In the genomic region with DNA sequence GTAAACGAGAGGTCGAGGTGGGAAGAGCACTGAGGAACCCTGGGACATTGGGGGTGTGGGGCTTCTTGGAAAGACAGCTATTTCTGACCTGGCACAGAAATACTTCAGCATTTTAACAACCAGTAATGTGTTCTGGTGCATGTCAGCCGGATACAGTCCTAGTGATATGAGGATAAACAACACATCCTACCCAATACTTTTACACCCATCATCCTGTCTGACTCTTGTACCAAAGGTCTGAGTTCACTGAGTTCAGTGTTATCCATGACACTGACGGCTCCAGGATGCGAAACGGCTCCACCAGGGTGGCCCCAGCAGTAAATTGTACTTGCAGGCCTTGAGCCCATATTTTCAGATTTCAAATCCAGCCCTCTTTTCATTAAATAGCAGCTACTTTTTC, we compare ENCODE assay signal across 22 cellular contexts.
DNase-seq lines count a peak whose midpoint lies in the region; ATAC-seq, FAIRE-seq and TF ChIP-seq lines count a peak whose summit lies in the region.
"Had no signal": no experiment of that assay in that cellular context is flagged by ENCODE, and none has a peak within 500 bp of the region (broad histone marks: within the 10 kb centered on the region; RNA-seq: fewer than 3 reads in every experiment).

No MANE protein-coding gene starts in this region.

- peaks cover 0 to 3% of the 10 kb centered on the region in 2 experiments; a peak in 2 of 4 replicates for H3K79me1 ChIP-seq in IMR-90 (ENCODE audit: low read depth in 1 of 2, low read length in 2 of 2)

- peaks cover 4% of the 10 kb centered on the region for H3K4me1 Mint-ChIP-seq in activated CD8-positive, alpha-beta memory T cell treated with anti-CD3 and anti-CD28 coated beads, Interleukin-2, amount 10 ng/mL, durations not matched to agents 7 days and 5 days
- H3K4me1 Mint-ChIP-seq: IgD-negative memory B cell had no signal

- no peak overlapping the region for H3K18ac ChIP-seq in IMR-90 (ENCODE audit: low read depth, low read length)

- FAIRE-seq in pancreas (lab: Jason Lieb, UNC): no peak
- FAIRE-seq: GM12892, GM19239 had no signal

- WGBS in IMR-90 (ENCODE audit: extremely low coverage in 2 of 2, insufficient read length in 1 of 2), 2 experiments: 87% methylated on average over 3 of the region's 6 CpGs; no CpG with 5 or more reads in 1 of the 2 experiments
- 76 to 77% methylated on average over 6 of the region's 6 CpGs for WGBS in body of pancreas, 2 donors
- WGBS in liver: 76% methylated on average over 6 of the region's 6 CpGs
- WGBS in pancreas, 2 donors: 79 to 82% methylated on average over 6 of the region's 6 CpGs

- H3K4ac ChIP-seq in IMR-90 (ENCODE audit: low read depth, low read length): no peak overlapping the region

- dilution Hi-C loops in IMR-90 (cut with HindIII; ENCODE audit: low sequenced_read_pairs, unreplicated experiment): no loop called here

- no peak overlapping the region for H2BK20ac ChIP-seq in IMR-90 (ENCODE audit: low read depth, low read length)

- no peak overlapping the region; the same call in 2 of the 3 replicates for H2BK15ac ChIP-seq in IMR-90 (ENCODE audit: low read depth, low read length)

- no peak overlapping the region for H3K14ac ChIP-seq in IMR-90 (replicated peaks; ENCODE audit: low read depth, low read length)

- no peaks in the 10 kb centered on the region for H4K20me1 ChIP-seq in IMR-90 (ENCODE audit: insufficient read depth, low read length)

- H3K9me3 Mint-ChIP-seq in activated CD8-positive, alpha-beta memory T cell treated with anti-CD3 and anti-CD28 coated beads, Interleukin-2, amount 10 ng/mL, durations not matched to agents 7 days and 5 days (ENCODE audit: low read depth): peaks cover 2% of the 10 kb centered on the region

- H3K27me3 ChIP-seq in IMR-90 (ENCODE audit: control insufficient read depth, insufficient read depth, low read length) (no peaks in the 10 kb centered on the region), body of pancreas (no peaks in the 10 kb centered on the region), liver (ENCODE audit: control insufficient read depth in 4 of 4, insufficient read depth in 4 of 4, low read length in 3 of 4) (no peaks in the 10 kb centered on the region), pancreas (no peaks in the 10 kb centered on the region)

- H4K8ac ChIP-seq in IMR-90 (ENCODE audit: low read depth in 2 of 2, low read length in 2 of 2): no peak overlapping the region

- H3K27ac ChIP-seq in IMR-90 (ENCODE audit: insufficient read depth, low read length): no peak overlapping the region
- peak overlapping the region; percentile 22 to 78 (median 69) for H3K27ac ChIP-seq in body of pancreas
- no peak overlapping the region for H3K27ac ChIP-seq in liver (ENCODE audit: low read depth in 1 of 2, low read length in 2 of 2)
- H3K27ac ChIP-seq in pancreas: peak overlapping the region in 3 of 4 donors; percentile 5 to 82 (median 57)
- H3K27ac ChIP-seq: KMS-11, SJCRH30 had no signal

- BruUV-seq in IMR-90 (replicated peaks; lab: Mats Ljungman, UMichigan): no TSS peak

- H3K4me3 ChIP-seq in IMR-90 (ENCODE audit: insufficient read depth, low read depth, low read length) (no peak overlapping the region), body of pancreas (no peak overlapping the region), liver (ENCODE audit: low read depth in 1 of 3, low read length in 3 of 3) (no peak overlapping the region), pancreas (no peak overlapping the region)
- H3K4me3 ChIP-seq: SJCRH30 had no signal

- H3K9ac ChIP-seq in IMR-90 (ENCODE audit: low read depth, low read length) (no peak overlapping the region), liver (ENCODE audit: low read depth in 1 of 2, low read length in 2 of 2) (no peak overlapping the region)
- H3K9ac ChIP-seq: KMS-11 had no signal

- peaks cover 4% of the 10 kb centered on the region for H3K4me1 ChIP-seq in IMR-90 (ENCODE audit: control insufficient read depth, insufficient read depth, low read length)
- H3K4me1 ChIP-seq in body of pancreas: peaks cover 50% of the 10 kb centered on the region
- H3K4me1 ChIP-seq in liver (ENCODE audit: control insufficient read depth in 4 of 4, insufficient read depth in 4 of 4, low read length in 3 of 4): peaks cover 0 to 27% (median 16%) of the 10 kb centered on the region in 4 donors
- peaks cover 17 to 48% (median 27%) of the 10 kb centered on the region in 3 donors for H3K4me1 ChIP-seq in pancreas

- no peak overlapping the region for H3K56ac ChIP-seq in IMR-90 (ENCODE audit: extremely low read depth, insufficient read depth, low read length)

- no peak overlapping the region for H3K4me3 Mint-ChIP-seq in activated CD8-positive, alpha-beta memory T cell treated with anti-CD3 and anti-CD28 coated beads, Interleukin-2, amount 10 ng/mL, durations not matched to agents 7 days and 5 days
- H3K4me3 Mint-ChIP-seq: IgD-negative memory B cell had no signal

- POLR2A ChIA-PET in IMR-90 (lab: Charles Lee; ENCODE audit: unreplicated experiment): no interaction called here

- no peak overlapping the region for H2AK9ac ChIP-seq in IMR-90 (replicated peaks; ENCODE audit: low read depth, low read length, poor library complexity)

- DNase-seq in IMR-90 (no peak), body of pancreas (no peak), pancreas (no peak), posterior cingulate gyrus (no peak)
- DNase-seq in activated CD8-positive, alpha-beta memory T cell treated with anti-CD3 and anti-CD28 coated beads, Interleukin-2, amount 10 ng/mL, durations not matched to agents 7 days and 5 days: no peak
- DNase-seq in stimulated activated CD4-positive, alpha-beta T cell treated with anti-CD3 and anti-CD28 coated beads, Interleukin-4, amount 100 ng/mL, for 24 hours: no peak
- DNase-seq: DMS153, DND-41, H7, MM.1S, NCI-H1048, NCI-H1694, NCI-H2081, NCI-H2171, NCI-H524, NCI-H748 treated with DMSO at 0.1 percent for 48 hours, SJCRH30 had no signal

- TF ChIP-seq CTCF in IMR-90 (conservative IDR thresholded peaks at IDR 0.05; ENCODE audit: low read depth, low read length) (no peak), body of pancreas (IDR thresholded peaks at IDR 0.05) (no peak), liver (IDR thresholded peaks at IDR 0.05; ENCODE audit: low read depth, low read length, missing input control) (no peak), pancreas (IDR thresholded peaks at IDR 0.05) (no peak)

- 0 out of 2 replicates have a peak, but pooled peaks cover 2% of the 10 kb centered on the region for H3K9me1 ChIP-seq in IMR-90 (ENCODE audit: insufficient read depth, low read length)

- peak overlapping the region; percentile 54 for H2AK5ac ChIP-seq in IMR-90 (ENCODE audit: low read depth, low read length)

- peak overlapping the region; percentile 16 for H2AFZ ChIP-seq in IMR-90 (replicated peaks; ENCODE audit: low read length, poor library complexity)

- H3K36me3 ChIP-seq in IMR-90 (ENCODE audit: control insufficient read depth, insufficient read depth, low read length) (no peaks in the 10 kb centered on the region), body of pancreas (replicated peaks in 1 of 2; ENCODE audit: insufficient read depth in 1 of 2, low read depth in 2 of 2) (no peaks in the 10 kb centered on the region), liver (ENCODE audit: control insufficient read depth in 4 of 4, insufficient read depth in 3 of 4, low read depth in 1 of 4, low read length in 3 of 4) (no peaks in the 10 kb centered on the region), pancreas (no peaks in the 10 kb centered on the region)
- H3K36me3 ChIP-seq: SJCRH30 had no signal

- intact Hi-C loops in IMR-90 (cut with micrococcal nuclease): no loop called here
- intact Hi-C loops in body of pancreas (cut with DNase I): no loop called here
- intact Hi-C loops in pancreas (cut with DNase I): no loop called here
- intact Hi-C loops in posterior cingulate gyrus (cut with DNase I): no loop called here

- in situ Hi-C loops in IMR-90 (cut with MboI; ENCODE audit: low sequenced_read_pairs): loop anchor here (10.0 kb wide), 2 partner anchors 219 to 331 kb away; no protein-coding TSS in a partner anchor

- H4K91ac ChIP-seq in IMR-90 (ENCODE audit: insufficient read depth, low read depth, low read length): no peak overlapping the region; the same call in 1 of the 2 replicates

- H3K9me3 ChIP-seq in IMR-90 (ENCODE audit: control insufficient read depth, insufficient read depth, low read length) (no peaks in the 10 kb centered on the region), body of pancreas (no peaks in the 10 kb centered on the region), liver (ENCODE audit: control insufficient read depth in 4 of 4, low read length in 3 of 4) (no peaks in the 10 kb centered on the region), pancreas (no peaks in the 10 kb centered on the region)

- H2BK120ac ChIP-seq in IMR-90 (ENCODE audit: low read depth, low read length): no peak overlapping the region

- H3K23ac ChIP-seq in IMR-90 (ENCODE audit: low read depth, low read length): no peak overlapping the region

- no peak overlapping the region for H2BK5ac ChIP-seq in IMR-90 (ENCODE audit: low read depth, low read length, poor library complexity, severe bottlenecking)

- no peak for TF ChIP-seq RAD21 in IMR-90 (IDR thresholded peaks at IDR 0.05; ENCODE audit: low read length)
- TF ChIP-seq RAD21 in liver (IDR thresholded peaks at IDR 0.05): no peak

- H3K27ac Mint-ChIP-seq in activated CD8-positive, alpha-beta memory T cell treated with anti-CD3 and anti-CD28 coated beads, Interleukin-2, amount 10 ng/mL, durations not matched to agents 7 days and 5 days: no peak overlapping the region
- H3K27ac Mint-ChIP-seq: IgD-negative memory B cell had no signal

- H3K27me3 Mint-ChIP-seq in activated CD8-positive, alpha-beta memory T cell treated with anti-CD3 and anti-CD28 coated beads, Interleukin-2, amount 10 ng/mL, durations not matched to agents 7 days and 5 days: no peaks in the 10 kb centered on the region

- H3K36me3 Mint-ChIP-seq in activated CD8-positive, alpha-beta memory T cell treated with anti-CD3 and anti-CD28 coated beads, Interleukin-2, amount 10 ng/mL, durations not matched to agents 7 days and 5 days: no peaks in the 10 kb centered on the region
- H3K36me3 Mint-ChIP-seq: IgD-negative memory B cell had no signal

- ATAC-seq in IMR-90 (ENCODE audit: low read depth) (no peak), body of pancreas (no peak), pancreas (no peak)
- ATAC-seq in activated CD8-positive, alpha-beta memory T cell treated with anti-CD3 and anti-CD28 coated beads, Interleukin-2, amount 10 ng/mL, durations not matched to agents 7 days and 5 days: no peak

- no peak overlapping the region for H4K5ac ChIP-seq in IMR-90 (ENCODE audit: low read depth, low read length)

- TF ChIP-seq POLR2A in IMR-90 (IDR thresholded peaks at IDR 0.05; ENCODE audit: low read depth, low read length) (no peak), body of pancreas (IDR thresholded peaks at IDR 0.05) (no peak)

- H3K4me2 ChIP-seq in IMR-90 (ENCODE audit: low read depth, low read length): no peak overlapping the region
- H3K4me2 ChIP-seq: KMS-11 had no signal

- CTCF ChIA-PET in IMR-90 (lab: Yijun Ruan, JAX): interaction anchor here (0.6 to 0.7 kb wide), 2 partner anchors 37 to 224 kb away, joined by 3 read pairs; no protein-coding TSS in a partner anchor
- CTCF ChIA-PET in activated CD8-positive, alpha-beta memory T cell treated with anti-CD3 and anti-CD28 coated beads, Interleukin-2, amount 10 ng/mL, durations not matched to agents 7 days and 5 days (lab: Charles Lee): no interaction called here

TF ChIP-seq in liver, 16 proteins besides CTCF, POLR2A, EP300 and RAD21 (continues in another document):
- no peak for TF ChIP-seq YY1 (IDR thresholded peaks at IDR 0.05)
- peak; percentile 56 to 70 for TF ChIP-seq RXRA (IDR thresholded peaks at IDR 0.05)
- peak; percentile 94 for TF ChIP-seq NR2F2 (IDR thresholded peaks at IDR 0.05)

Comparison
In these comparisons a context has a peak if more than half of its experiments do, and no peak if none do; other contexts are left out.
1. H3K27ac ChIP-seq: peak in body of pancreas (4 of 4) and pancreas (3 of 4); none in IMR-90 (single experiment) and liver (0 of 2).